ENCODE assay signal across 13 cellular contexts in the genomic region with DNA sequence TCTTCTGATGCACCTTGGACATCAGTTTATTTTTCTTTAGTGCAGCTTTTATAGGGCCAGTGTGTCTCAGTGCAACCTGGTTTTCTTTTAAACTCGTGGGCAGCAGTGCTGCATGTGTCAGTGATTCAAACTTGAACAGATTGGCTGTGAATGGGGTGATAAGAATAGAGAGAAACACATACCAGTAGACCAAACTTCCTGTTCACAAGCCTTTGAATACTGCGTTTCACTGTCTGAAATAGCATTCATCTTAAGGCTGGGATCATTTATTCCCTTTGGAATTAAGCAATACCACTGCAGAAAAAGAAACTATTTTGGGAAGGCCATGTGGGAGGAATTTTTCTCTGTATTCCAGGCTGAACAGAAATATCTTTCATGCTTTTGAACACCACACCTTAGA. TPM values are rescaled to one million over a fixed set of nuclear protein-coding genes. Genes with fewer than 3 reads are reported as not detected.
A peak's percentile ranks its signal among the peaks of the same experiment; 100 is the strongest.
DNase-seq lines count a peak whose midpoint lies in the region; ATAC-seq, FAIRE-seq and TF ChIP-seq lines count a peak whose summit lies in the region.
"Had no signal": no experiment of that assay in that cellular context is flagged by ENCODE, and none has a peak within 500 bp of the region (broad histone marks: within the 10 kb centered on the region; RNA-seq: fewer than 3 reads in every experiment).

No MANE protein-coding gene starts in this region.

- H3K27me3 ChIP-seq in breast epithelium, result no peaks in the 10 kb centered on the region
- H3K27me3 ChIP-seq in keratinocyte (ENCODE audit: control insufficient read depth, extremely low read depth, insufficient read depth, low read length), result no peaks in the 10 kb centered on the region
- H3K27me3 ChIP-seq in smooth muscle cell (ENCODE audit: low read depth), result no peaks in the 10 kb centered on the region
- H3K27me3 ChIP-seq: upper lobe of left lung had no signal

- H3K9me3 Mint-ChIP-seq in progenitor cell of endocrine pancreas (ENCODE audit: low read depth), result no peaks in the 10 kb centered on the region

- no peaks in the 10 kb centered on the region for H3K27me3 Mint-ChIP-seq in progenitor cell of endocrine pancreas
- H3K27me3 Mint-ChIP-seq: activated naive CD8-positive, alpha-beta T cell had no signal

- no peak for TF ChIP-seq POLR2A in H54 (IDR thresholded peaks at IDR 0.05; ENCODE audit: low read depth, low read length)
- TF ChIP-seq POLR2A in breast epithelium (IDR thresholded peaks at IDR 0.05), result no peak

- peaks cover 4% of the 10 kb centered on the region for H3K9me1 ChIP-seq in keratinocyte (ENCODE audit: control insufficient read depth, extremely low read depth, insufficient read depth, low read length)

- H3K9me3 ChIP-seq in breast epithelium (no peaks in the 10 kb centered on the region), keratinocyte (ENCODE audit: control insufficient read depth, low read depth, low read length) (no peaks in the 10 kb centered on the region), smooth muscle cell (replicated peaks; ENCODE audit: low read depth) (no peaks in the 10 kb centered on the region)
- H3K9me3 ChIP-seq: mucosa of descending colon, upper lobe of left lung had no signal

- intact Hi-C loops in breast epithelium (cut with DNase I; ENCODE audit: low total_unique reads), result no loop called here

- H3F3A ChIP-seq in smooth muscle cell (ENCODE audit: low read depth), result peaks cover 9% of the 10 kb centered on the region

- H3K9ac ChIP-seq in keratinocyte (ENCODE audit: control insufficient read depth, extremely low read depth, insufficient read depth, low read length) (no peak overlapping the region), smooth muscle cell (ENCODE audit: low read depth) (no peak overlapping the region)

- H3K4me1 Mint-ChIP-seq in progenitor cell of endocrine pancreas (ENCODE audit: low read depth), result peaks cover 13% of the 10 kb centered on the region

- no peak overlapping the region for H3K27ac Mint-ChIP-seq in progenitor cell of endocrine pancreas
- H3K27ac Mint-ChIP-seq: activated naive CD8-positive, alpha-beta T cell had no signal

- WGBS in smooth muscle cell (ENCODE audit: low lambda C conversion rate), result 18% methylated on average over 2 of the region's 2 CpGs

- H3K4me3 Mint-ChIP-seq in progenitor cell of endocrine pancreas (ENCODE audit: low read depth), result no peak overlapping the region
- H3K4me3 Mint-ChIP-seq: activated naive CD8-positive, alpha-beta T cell had no signal

- H4K20me1 ChIP-seq in keratinocyte (ENCODE audit: control insufficient read depth, extremely low read depth, insufficient read depth, low read length) (no peaks in the 10 kb centered on the region), smooth muscle cell (ENCODE audit: low read depth) (peaks cover 36% of the 10 kb centered on the region)

- TF ChIP-seq CTCF in breast epithelium (IDR thresholded peaks at IDR 0.05), result no peak
- no peak for TF ChIP-seq CTCF in keratinocyte (optimal IDR thresholded peaks at IDR 0.05 in 1 of 3, IDR thresholded peaks at IDR 0.05 in 1 of 3, conservative IDR thresholded peaks at IDR 0.05 in 1 of 3; ENCODE audit: extremely low read depth in 1 of 3, insufficient read depth in 2 of 3, low read length in 3 of 3)
- TF ChIP-seq CTCF in smooth muscle cell (IDR thresholded peaks at IDR 0.05; ENCODE audit: borderline replicate concordance, insufficient read depth, poor library complexity, severe bottlenecking), result no peak
- no peak for TF ChIP-seq CTCF in progenitor cell of endocrine pancreas (IDR thresholded peaks at IDR 0.05; ENCODE audit: unreplicated experiment)

- H3K4me1 ChIP-seq in breast epithelium, result peaks cover 0 to 4% of the 10 kb centered on the region in 2 donors
- peaks cover 15% of the 10 kb centered on the region for H3K4me1 ChIP-seq in keratinocyte (ENCODE audit: control insufficient read depth, extremely low read depth, insufficient read depth, low read length)
- no peaks in the 10 kb centered on the region for H3K4me1 ChIP-seq in smooth muscle cell (ENCODE audit: low read depth)

- H3K27ac ChIP-seq in breast epithelium, result peak overlapping the region; percentile 27 to 59
- peak overlapping the region; percentile 6 for H3K27ac ChIP-seq in keratinocyte (ENCODE audit: control insufficient read depth, insufficient read depth, low read length)
- peak overlapping the region; percentile 20 for H3K27ac ChIP-seq in smooth muscle cell (ENCODE audit: low read depth)

- peaks cover 4% of the 10 kb centered on the region for H3K36me3 Mint-ChIP-seq in progenitor cell of endocrine pancreas (ENCODE audit: insufficient read depth)
- H3K36me3 Mint-ChIP-seq: activated naive CD8-positive, alpha-beta T cell had no signal

- H3K4me3 ChIP-seq in breast epithelium (peak overlapping the region in 1 of 3 donors; percentile 18), keratinocyte (ENCODE audit: control insufficient read depth in 2 of 3, extremely low read depth in 1 of 3, insufficient read depth in 2 of 3, low read depth in 1 of 3, low read length in 3 of 3) (no peak overlapping the region), smooth muscle cell (no peak overlapping the region)
- H3K4me3 ChIP-seq: mucosa of descending colon, upper lobe of left lung had no signal

- no peak for ATAC-seq in HG03520 (IDR thresholded peaks at IDR 0.05; ENCODE audit: unreplicated experiment)
- ATAC-seq: mucosa of descending colon had no signal

- DNase-seq in H54 (ENCODE audit: insufficient read length, low spot score) (no peak), breast epithelium (ENCODE audit: low spot score in 2 of 2) (no peak), keratinocyte (ENCODE audit: low read depth, low spot score) (no peak), smooth muscle cell (lab: John Stamatoyannopoulos, UW; ENCODE audit: unreplicated experiment) (no peak), progenitor cell of endocrine pancreas (ENCODE audit: low spot score, unreplicated experiment) (no peak), NCI-H345 (lab: John Stamatoyannopoulos, UW) (no peak)
- DNase-seq in activated effector memory CD4-positive, alpha-beta T cell treated with anti-CD3 and anti-CD28 coated beads, Interleukin-2, amount 50 U/mL, for 16 hours, result no peak
- DNase-seq: activated CD4-positive, CD25-positive, alpha-beta regulatory T cell treated with anti-CD3 and anti-CD28 coated beads, Interleukin-2, amount 50 U/mL, for 72 hours; mucosa of descending colon; NCI-H2029 treated with DMSO at 0.1 percent for 48 hours; upper lobe of left lung had no signal

- H3K36me3 ChIP-seq in breast epithelium (no peaks in the 10 kb centered on the region), keratinocyte (ENCODE audit: control insufficient read depth in 2 of 2, extremely low read depth in 1 of 2, insufficient read depth in 2 of 2, low read length in 2 of 2) (peaks cover 36 to 56% of the 10 kb centered on the region in 2 experiments), smooth muscle cell (ENCODE audit: low read depth) (peaks cover 10% of the 10 kb centered on the region)

- H3K4me2 ChIP-seq in keratinocyte (ENCODE audit: control insufficient read depth, extremely low read depth, insufficient read depth, low read depth, low read length) (no peak overlapping the region), smooth muscle cell (peak overlapping the region; percentile 33)

- H3K79me2 ChIP-seq in keratinocyte (ENCODE audit: control insufficient read depth, insufficient read depth, low read length), result peaks cover 77% of the 10 kb centered on the region
- H3K79me2 ChIP-seq in smooth muscle cell (ENCODE audit: low read depth), result peaks cover 55% of the 10 kb centered on the region

- peak; percentile 80 for FAIRE-seq in H54 (lab: Jason Lieb, UNC)
- FAIRE-seq in keratinocyte (lab: Jason Lieb, UNC), result no peak

- no peak overlapping the region for H2AFZ ChIP-seq in keratinocyte (ENCODE audit: control insufficient read depth, low read length)
- H2AFZ ChIP-seq in smooth muscle cell (ENCODE audit: low read depth), result no peak overlapping the region

- dilution Hi-C loops in keratinocyte (cut with MboI; ENCODE audit: extremely low pct_ligation_motif_present, low sequenced_read_pairs), result no loop called here

RNA-seq across cellular contexts. Expression of a gene that starts 51.7 kb away (rescaled TPM):
- 10 to 100 TPM; 53.1 to 94.4 (median 65.0) TPM for total RNA-seq in breast epithelium
- polyA plus RNA-seq in keratinocyte, result 74.2 to 150 TPM (median 108 TPM) in 3 replicates
- polyA plus RNA-seq in keratinocyte (2011; ENCODE audit: low read depth), result 155 TPM
- polyA plus RNA-seq in keratinocyte (2011; cell fraction: cytosol; rRNA removed), result 50.9 and 92.7 TPM in 2 replicates
- polyA plus RNA-seq in keratinocyte (2011; cell fraction: nucleus; rRNA removed), result 274 and 308 TPM in 2 replicates
- 82.5 and 87.2 TPM in 2 replicates for polyA plus RNA-seq in keratinocyte (2012; ENCODE audit: low replicate concordance)
- polyA minus RNA-seq in keratinocyte, result 123 to 447 TPM (median 330 TPM) in 3 replicates
- polyA minus RNA-seq in keratinocyte (2011; cell fraction: cytosol; rRNA and poly(A)+ RNA removed), result 83.3 TPM
- polyA minus RNA-seq in keratinocyte (2011; cell fraction: nucleus; rRNA and poly(A)+ RNA removed), result 519 and 1,062 TPM in 2 replicates
- 79.7 and 93.3 TPM in 2 replicates for total RNA-seq in smooth muscle cell
- polyA plus RNA-seq in smooth muscle cell, result 40.5 and 45.4 TPM in 2 replicates
- total RNA-seq in progenitor cell of endocrine pancreas, result 58.3 and 59.1 TPM in 2 replicates
